Comparison of ENCODE assay signal across 8 cellular contexts in genomic region chr12:26122681-26123481, GRCh38. TPM values are rescaled to one million over a fixed set of nuclear protein-coding genes. Genes with fewer than 3 reads are reported as not detected.
DNase-seq lines count a peak whose midpoint lies in the region; ATAC-seq and TF ChIP-seq lines count a peak whose summit lies in the region.

No MANE protein-coding gene starts in this region.

- CTCF ChIA-PET in HEK293T (lab: Yijun Ruan, JAX) (interaction anchor here (0.6 to 0.7 kb wide), 2 partner anchors 38 to 176 kb away, joined by 3 to 9 read pairs; no protein-coding TSS in a partner anchor), Panc1 (lab: Charles Lee) (interaction anchor here (0.7 to 2.7 kb wide), 4 partner anchors 8 to 151 kb away, joined by 3 to 12 read pairs (median 4); no protein-coding TSS in a partner anchor)

- no peaks in the 10 kb centered on the region for H3K36me3 ChIP-seq in DND-41 (ENCODE audit: insufficient read depth, low read length)
- H3K36me3 ChIP-seq in Panc1 (ENCODE audit: control insufficient read depth, insufficient read depth, low read length): no peaks in the 10 kb centered on the region; the same call in 1 of the 2 replicates
- no peaks in the 10 kb centered on the region for H3K36me3 ChIP-seq in psoas muscle (ENCODE audit: insufficient read depth in 1 of 2, low read depth in 1 of 2)

- H2AFZ ChIP-seq in DND-41 (ENCODE audit: low read depth, low read length): no peak overlapping the region

- H3K4me2 ChIP-seq in DND-41 (ENCODE audit: insufficient read depth, low read length): peak overlapping the region; percentile 68

- no peak overlapping the region for H3K9ac ChIP-seq in DND-41 (ENCODE audit: low read depth, low read length)

- H4K20me1 ChIP-seq in DND-41 (ENCODE audit: insufficient read depth, low read length): peaks cover 5% of the 10 kb centered on the region; the same call in 1 of the 2 replicates

- WGBS in psoas muscle, 3 donors: 0 to 1% (median 0%) methylated on average over 49 to 69 of the region's 69 CpGs

- ATAC-seq in DND-41 (ENCODE audit: insufficient read depth, low read depth) (no peak), Panc1 (peak; percentile 5), psoas muscle (peak in 3 of 4 donors; percentile 3 to 15 (median 8)), GM18519 (IDR thresholded peaks at IDR 0.05; ENCODE audit: low FRiP score, unreplicated experiment) (no peak), GM19035 (IDR thresholded peaks at IDR 0.05; ENCODE audit: unreplicated experiment) (no peak)

- no peak for DNase-seq in DND-41
- peak; percentile 28 for DNase-seq in HEK293T (ENCODE audit: extremely low spot score)
- DNase-seq in Panc1 (ENCODE audit: low read depth, low spot score): peak; percentile 87
- peak; percentile 83 for DNase-seq in astrocyte of the spinal cord (ENCODE audit: low read depth, low spot score)
- peak; percentile 72 to 77 for DNase-seq in hippocampal formation (lab: John Stamatoyannopoulos, UW)
- DNase-seq in psoas muscle: peak; percentile 75 to 86

- intact Hi-C loops in Panc1 (cut with micrococcal nuclease; ENCODE audit: unreplicated experiment) (loop anchor here (5.0 kb wide), 1 partner anchor 399 kb away; no protein-coding TSS in a partner anchor), psoas muscle (cut with DNase I) (loop anchor here in 1 of 2 donors (5.0 kb wide), 1 partner anchor 404 kb away; no protein-coding TSS in a partner anchor)

- H3K9me3 ChIP-seq in DND-41 (ENCODE audit: insufficient read depth, low read length, severe bottlenecking) (no peaks in the 10 kb centered on the region), Panc1 (ENCODE audit: control insufficient read depth, insufficient read depth, low read depth, low read length) (no peaks in the 10 kb centered on the region), psoas muscle (no peaks in the 10 kb centered on the region)

- POLR2A ChIA-PET in HEK293T (lab: Yijun Ruan, JAX): interaction anchor here (0.5 to 4.5 kb wide), 9 partner anchors 8 to 492 kb away, joined by 3 to 32 read pairs (median 4); no protein-coding TSS in a partner anchor
- POLR2A ChIA-PET in Panc1 (lab: Charles Lee): interaction anchor here (0.6 to 1.7 kb wide), 5 partner anchors 8 to 687 kb away, joined by 3 to 7 read pairs (median 4); no protein-coding TSS in a partner anchor

- peak overlapping the region in 1 of 2 experiments; percentile 55; a peak in 1 of 4 replicates for H3K4me3 ChIP-seq in DND-41 (ENCODE audit: low read depth in 1 of 2, low read length in 2 of 2)
- H3K4me3 ChIP-seq in Panc1 (ENCODE audit: low read depth in 2 of 2, low read length in 2 of 2): peak overlapping the region; percentile 68 to 90
- H3K4me3 ChIP-seq in astrocyte of the spinal cord (ENCODE audit: low read depth, low read length): peak overlapping the region; percentile 64
- H3K4me3 ChIP-seq in psoas muscle: peak overlapping the region; percentile 77

- in situ Hi-C loops in Panc1 (cut with HindIII; ENCODE audit: low pct_unique_long_range_greater_than_20kb, low sequenced_read_pairs): no loop called here
- in situ Hi-C loops in astrocyte of the spinal cord (cut with HindIII; ENCODE audit: low sequenced_read_pairs): no loop called here

- H3K4me1 ChIP-seq in DND-41 (ENCODE audit: insufficient read depth, low read length): peaks cover 35% of the 10 kb centered on the region
- peaks cover 56% of the 10 kb centered on the region for H3K4me1 ChIP-seq in Panc1 (ENCODE audit: control insufficient read depth, insufficient read depth, low read length)
- H3K4me1 ChIP-seq in psoas muscle: peaks cover 32% of the 10 kb centered on the region

- no peaks in the 10 kb centered on the region for H3K79me2 ChIP-seq in DND-41 (ENCODE audit: insufficient read depth, low read length)

- H3K27ac ChIP-seq in DND-41 (ENCODE audit: low read length) (no peak overlapping the region), Panc1 (ENCODE audit: low read length) (peak overlapping the region; percentile 98), psoas muscle (peak overlapping the region; percentile 90)

- no peak for TF ChIP-seq CTCF in DND-41 (IDR thresholded peaks at IDR 0.05; ENCODE audit: borderline replicate concordance, extremely low read depth, low read length, poor library complexity, severe bottlenecking)
- TF ChIP-seq CTCF in Panc1 (IDR thresholded peaks at IDR 0.05): peak; percentile 93
- TF ChIP-seq CTCF in astrocyte of the spinal cord (IDR thresholded peaks at IDR 0.05; ENCODE audit: low read depth, low read length): peak; percentile 60
- no peak for TF ChIP-seq CTCF in psoas muscle (IDR thresholded peaks at IDR 0.05)

- no TSS peak for BruUV-seq in Panc1 (replicated peaks; lab: Mats Ljungman, UMichigan)

- H3K27me3 ChIP-seq in DND-41 (ENCODE audit: insufficient read depth, low read length, poor library complexity) (peaks cover 91% of the 10 kb centered on the region), Panc1 (ENCODE audit: control insufficient read depth, insufficient read depth, low read length) (peaks cover 5% of the 10 kb centered on the region; the same call in 1 of the 2 replicates), psoas muscle (ENCODE audit: insufficient read depth in 3 of 3, low read length in 2 of 3) (peaks cover 0 to 4% (median 0%) of the 10 kb centered on the region in 3 donors)

TF ChIP-seq in HEK293T, 16 proteins besides CTCF, POLR2A, EP300 and RAD21:
- TF ChIP-seq L3MBTL2 (conservative IDR thresholded peaks at IDR 0.05) (no peak; the same call in 1 of the 2 replicates), SUZ12 (IDR thresholded peaks at IDR 0.05) (no peak), SP1 (IDR thresholded peaks at IDR 0.05) (no peak), CTBP1 (IDR thresholded peaks at IDR 0.05; ENCODE audit: borderline replicate concordance) (no peak), LEF1 (IDR thresholded peaks at IDR 0.05; ENCODE audit: borderline replicate concordance) (no peak), ZNF384 (IDR thresholded peaks at IDR 0.05) (no peak), TARDBP (IDR thresholded peaks at IDR 0.05) (no peak)
TF ChIP-seq in HEK293T: peak in this region for 0.

RNA-seq across cellular contexts. Expression of gene BHLHE41, which starts 2.0 kb away (rescaled TPM):
- 147 TPM for total RNA-seq in Panc1 (2021; ENCODE audit: unreplicated experiment)
- polyA plus RNA-seq in Panc1 (2012; ENCODE audit: insufficient read length): 88.0 TPM
- total RNA-seq in psoas muscle: 10 to 100 TPM; 10.3 to 41.5 (median 34.2) TPM
- 10 to 100 TPM in 1 of 3 donors, 1 to 10 TPM in 2; 7.4 to 11.1 (median 9.2) TPM for polyA plus RNA-seq in psoas muscle

Comparison
In these comparisons a context has a peak if more than half of its experiments do, and no peak if none do; other contexts are left out.
1. ATAC-seq: peak in Panc1 (single experiment) and psoas muscle (3 of 4); none in DND-41 (single experiment), GM18519 (single experiment) and GM19035 (single experiment).
2. CTCF ChIP-seq: peak in Panc1 (single experiment) and astrocyte of the spinal cord (single experiment); none in DND-41 (single experiment) and psoas muscle (single experiment).